ENCODE assay signal across 8 cellular contexts in genomic region chr12:122079038-122079531, GRCh38. TPM values are rescaled to one million over a fixed set of nuclear protein-coding genes. Genes with fewer than 3 reads are reported as not detected.
A peak's percentile ranks its signal among the peaks of the same experiment; 100 is the strongest.
DNase-seq lines count a peak whose midpoint lies in the region; ATAC-seq and TF ChIP-seq lines count a peak whose summit lies in the region.

No MANE protein-coding gene starts in this region.

- peak overlapping the region; percentile 90 for H3K4me3 Mint-ChIP-seq in type B pancreatic cell

- H3K27ac ChIP-seq in AG04450 (ENCODE audit: low read depth, low read length) (peak overlapping the region; percentile 1), coronary artery (peak overlapping the region; percentile 76 to 97), mesodermal cell (ENCODE audit: low read depth, low read length, severe bottlenecking) (no peak overlapping the region)

- POLR2A ChIA-PET in AG04450 (lab: Yijun Ruan, JAX), result interaction anchor here (0.6 to 1.6 kb wide), 8 partner anchors 12 to 131 kb away, joined by 3 to 12 read pairs (median 6); no protein-coding TSS in a partner anchor

- ATAC-seq in GM21447 (IDR thresholded peaks at IDR 0.05; ENCODE audit: unreplicated experiment) (peak; percentile 12), GM21737 (IDR thresholded peaks at IDR 0.05; ENCODE audit: unreplicated experiment) (no peak)

- TF ChIP-seq CTCF in AG04450 (IDR thresholded peaks at IDR 0.05; ENCODE audit: low read depth, low read length) (no peak), coronary artery (IDR thresholded peaks at IDR 0.05) (no peak), type B pancreatic cell (conservative IDR thresholded peaks at IDR 0.05) (no peak)

- H3K36me3 Mint-ChIP-seq in type B pancreatic cell, result peaks cover 10% of the 10 kb centered on the region

- H3K9me3 ChIP-seq in AG04450 (ENCODE audit: control insufficient read depth, insufficient read depth, low read length) (no peaks in the 10 kb centered on the region; the same call in 1 of the 2 replicates), mesodermal cell (ENCODE audit: control insufficient read depth, low read length) (no peaks in the 10 kb centered on the region)

- H3K27ac Mint-ChIP-seq in type B pancreatic cell, result peak overlapping the region; percentile 86

- H3K4me1 ChIP-seq in mesodermal cell (ENCODE audit: control insufficient read depth, insufficient read depth, low read length, poor library complexity, severe bottlenecking), result peaks cover 22% of the 10 kb centered on the region

- no peak for DNase-seq in AG04450 (ENCODE audit: low read depth, low spot score)
- DNase-seq in RPMI8226, result peak; percentile 47
- no peak for DNase-seq in coronary artery (ENCODE audit: low spot score)
- no peak for DNase-seq in type B pancreatic cell (ENCODE audit: extremely low spot score, unreplicated experiment)
- no peak for DNase-seq in effector CD8-positive, alpha-beta T cell (lab: John Stamatoyannopoulos, UW)

- H3K27me3 Mint-ChIP-seq in type B pancreatic cell, result no peaks in the 10 kb centered on the region

- WGBS in mesodermal cell (ENCODE audit: insufficient coverage in 2 of 2), 2 experiments, result 3% methylated on average over 34 to 35 of the region's 37 CpGs

- H3K4me3 ChIP-seq in AG04450 (ENCODE audit: low read depth, low read length), result peak overlapping the region; percentile 89
- H3K4me3 ChIP-seq in coronary artery, result peak overlapping the region; percentile 94
- peak overlapping the region; percentile 60 for H3K4me3 ChIP-seq in mesodermal cell (ENCODE audit: extremely low read depth, insufficient read depth, low read length, poor library complexity, severe bottlenecking)

- H3K4me1 Mint-ChIP-seq in type B pancreatic cell (ENCODE audit: unreplicated experiment), result peaks cover 32% of the 10 kb centered on the region

- H3K27me3 ChIP-seq in AG04450 (ENCODE audit: control insufficient read depth, insufficient read depth, low read length), result peaks cover 2% of the 10 kb centered on the region

- CTCF ChIA-PET in AG04450 (lab: Charles Lee), result no interaction called here

- peaks cover 16% of the 10 kb centered on the region for H3K36me3 ChIP-seq in mesodermal cell (ENCODE audit: control insufficient read depth, insufficient read depth, low read length)

- H3K9me3 Mint-ChIP-seq in type B pancreatic cell, result no peaks in the 10 kb centered on the region

RNA-seq across cellular contexts. Expression of gene MLXIP, which starts 0.5 kb away (rescaled TPM):
- 5.8 and 8.4 TPM in 2 replicates for polyA plus RNA-seq in AG04450 (2011; rRNA removed)
- polyA minus RNA-seq in AG04450 (2011; rRNA and poly(A)+ RNA removed), result 11.4 and 11.9 TPM in 2 replicates
- 26.2 TPM for polyA plus RNA-seq in mesodermal cell (2013, experiment 1 of 2)
- 21.8 TPM for polyA plus RNA-seq in mesodermal cell (2013, experiment 2 of 2)
- total RNA-seq in type B pancreatic cell (ENCODE audit: low replicate concordance), result 28.4 and 44.5 TPM in 2 replicates

RNA-seq across cellular contexts. Expression of gene BCL7A, which starts 57.4 kb away (rescaled TPM):
- polyA plus RNA-seq in AG04450 (2011; rRNA removed), result 4.4 and 4.6 TPM in 2 replicates
- polyA minus RNA-seq in AG04450 (2011; rRNA and poly(A)+ RNA removed), result 3.6 and 4.0 TPM in 2 replicates
- polyA plus RNA-seq in mesodermal cell (2013, experiment 1 of 2), result 14.0 TPM
- polyA plus RNA-seq in mesodermal cell (2013, experiment 2 of 2), result 10.5 TPM
- total RNA-seq in type B pancreatic cell (ENCODE audit: low replicate concordance), result 22.2 and 30.9 TPM in 2 replicates
